20 cellular contexts compared by ENCODE assay signal in genomic region chr10:112218960-112219359, GRCh38. TPM values are rescaled to one million over a fixed set of nuclear protein-coding genes. Genes with fewer than 3 reads are reported as not detected.
DNase-seq lines count a peak whose midpoint lies in the region; ATAC-seq, FAIRE-seq and TF ChIP-seq lines count a peak whose summit lies in the region.
"Had no signal": no experiment of that assay in that cellular context is flagged by ENCODE, and none has a peak within 500 bp of the region (broad histone marks: within the 10 kb centered on the region; RNA-seq: fewer than 3 reads in every experiment).

No MANE protein-coding gene starts in this region.

- no peaks in the 10 kb centered on the region for H3K36me3 ChIP-seq in esophagus muscularis mucosa
- no peaks in the 10 kb centered on the region for H3K36me3 ChIP-seq in colonic mucosa
- H3K36me3 ChIP-seq in aorta (ENCODE audit: control insufficient read depth in 1 of 2, insufficient read depth in 2 of 2, low read length in 1 of 2), result no peaks in the 10 kb centered on the region

- H3K9me3 ChIP-seq in esophagus muscularis mucosa (peaks cover 0 to 8% (median 8%) of the 10 kb centered on the region in 4 donors), colonic mucosa (no peaks in the 10 kb centered on the region), aorta (ENCODE audit: control insufficient read depth, low read length) (no peaks in the 10 kb centered on the region)

- H3K4me3 ChIP-seq in esophagus muscularis mucosa (no peak overlapping the region), colonic mucosa (no peak overlapping the region), aorta (ENCODE audit: low read length in 2 of 2) (no peak overlapping the region)

- H3K4me1 ChIP-seq in esophagus muscularis mucosa, result no peaks in the 10 kb centered on the region
- no peaks in the 10 kb centered on the region for H3K4me1 ChIP-seq in colonic mucosa
- no peaks in the 10 kb centered on the region for H3K4me1 ChIP-seq in aorta (ENCODE audit: control insufficient read depth in 1 of 2, insufficient read depth in 2 of 2, low read length in 2 of 2)

- TF ChIP-seq CTCF in esophagus muscularis mucosa (IDR thresholded peaks at IDR 0.05), result no peak
- TF ChIP-seq CTCF in colonic mucosa (IDR thresholded peaks at IDR 0.05), result no peak

- intact Hi-C loops in esophagus muscularis mucosa (cut with DNase I) (no loop called here), colonic mucosa (cut with DNase I) (no loop called here), aorta (cut with DNase I) (no loop called here)

- DNase-seq in ELR (ENCODE audit: low read depth), result peak; percentile 42
- peak; percentile 39 for DNase-seq in RCC 7860 (ENCODE audit: low spot score)
- DNase-seq in esophagus muscularis mucosa (ENCODE audit: extremely low spot score), result peak; percentile 87
- DNase-seq in myocyte (ENCODE audit: low read depth), result peak; percentile 17
- no peak for DNase-seq in NCI-H2171 (lab: John Stamatoyannopoulos, UW)
- DNase-seq in colonic mucosa, result no peak
- DNase-seq in aorta, result no peak
- DNase-seq: 8988T; C1 segment of cervical spinal cord; CD4-positive, CD25-positive, alpha-beta regulatory T cell; CD8-positive, alpha-beta memory T cell; COR-L47; DMS153; DMS79; GF-D8; GOT3; H7; HFFc6 had no signal

- FAIRE-seq in RCC 7860 (lab: Jason Lieb, UNC), result no peak

- no peak overlapping the region for H3K27ac ChIP-seq in esophagus muscularis mucosa (replicated peaks in 1 of 4)
- H3K27ac ChIP-seq in colonic mucosa, result no peak overlapping the region
- no peak overlapping the region for H3K27ac ChIP-seq in aorta (ENCODE audit: low read depth in 1 of 2, low read length in 2 of 2)

- TF ChIP-seq POLR2A in esophagus muscularis mucosa (IDR thresholded peaks at IDR 0.05; ENCODE audit: low read depth), result no peak

- H3K27me3 ChIP-seq in esophagus muscularis mucosa, result no peaks in the 10 kb centered on the region
- H3K27me3 ChIP-seq in colonic mucosa, result no peaks in the 10 kb centered on the region
- H3K27me3 ChIP-seq in aorta (ENCODE audit: control insufficient read depth in 1 of 2, insufficient read depth in 2 of 2, low read length in 1 of 2), result no peaks in the 10 kb centered on the region

- 72% methylated on average over 2 of the region's 2 CpGs for WGBS in esophagus muscularis mucosa
- 68 to 76% methylated on average over 2 of the region's 2 CpGs for WGBS in aorta, 2 donors

- no peak for ATAC-seq in HG03378 (IDR thresholded peaks at IDR 0.05; ENCODE audit: unreplicated experiment)
- ATAC-seq in aorta (ENCODE audit: low FRiP score), result no peak
- ATAC-seq: HCT116 had no signal

- no peak overlapping the region for H3K9ac ChIP-seq in colonic mucosa (ENCODE audit: low read depth in 2 of 2, low read length in 2 of 2)

- no peak for TF ChIP-seq EP300 in esophagus muscularis mucosa (IDR thresholded peaks at IDR 0.05)

RNA-seq across cellular contexts. Expression of gene GPAM, which starts 35.4 kb away (rescaled TPM):
- total RNA-seq in esophagus muscularis mucosa (1 to 10 TPM; 4.5 to 7.2 (median 6.5) TPM), myocyte (10.5 and 11.9 TPM in 2 replicates), colonic mucosa (1 to 10 TPM; 7.7 to 8.7 TPM), aorta (10 to 100 TPM; 11.4 to 13.7 TPM)
- 3.8 TPM for polyA plus RNA-seq in myocyte (2012)
- polyA plus RNA-seq in aorta, result 1 to 10 TPM; 2.6 to 3.1 TPM

Comparison
In these comparisons a context has a peak if more than half of its experiments do, and no peak if none do; other contexts are left out.
1. DNase-seq: peak in ELR (single experiment), RCC 7860 (single experiment), esophagus muscularis mucosa (single experiment) and myocyte (single experiment); none in NCI-H2171 (single experiment), colonic mucosa (single experiment) and aorta (0 of 2).